8 cellular contexts compared by ENCODE assay signal in genomic region chr9:19231126-19232035, GRCh38. TPM values are rescaled to one million over a fixed set of nuclear protein-coding genes. Genes with fewer than 3 reads are reported as not detected.
DNase-seq lines count a peak whose midpoint lies in the region; ATAC-seq and TF ChIP-seq lines count a peak whose summit lies in the region.

No MANE protein-coding gene starts in this region.

- no peak overlapping the region for H3K4me3 Mint-ChIP-seq in activated B cell treated with CpG ODN at 0.5 μM for 24 hours
- H3K4me3 Mint-ChIP-seq in chondrocyte (ENCODE audit: unreplicated experiment) = no peak overlapping the region

- TF ChIP-seq CTCF in activated B cell treated with CpG ODN at 0.5 μM for 24 hours (IDR thresholded peaks at IDR 0.05) (no peak), heart left ventricle (IDR thresholded peaks at IDR 0.05) (no peak), chondrocyte (IDR thresholded peaks at IDR 0.05) (no peak)

- no peak for TF ChIP-seq POLR2A in heart left ventricle (IDR thresholded peaks at IDR 0.05)

- CTCF ChIA-PET in activated B cell treated with CpG ODN at 0.5 μM for 24 hours (lab: Charles Lee) = interaction anchor here (1.2 to 1.5 kb wide), 3 partner anchors 57 to 233 kb away, joined by 3 to 6 read pairs (median 4); partner anchors contain the start of gene RRAGA

- in situ Hi-C loops in Caki2 (cut with HindIII; ENCODE audit: low pct_unique_long_range_greater_than_20kb, low sequenced_read_pairs) = no loop called here

- intact Hi-C loops in activated B cell treated with CpG ODN at 0.5 μM for 24 hours (cut with micrococcal nuclease) (loop anchor here (2.0 to 5.0 kb wide), 4 partner anchors 225 to 1449 kb away; partner anchors contain the start of gene MLLT3), heart left ventricle (cut with DNase I) (loop anchor here in 6 of 10 donors (2.0 to 10.0 kb wide), 8 partner anchors 46 to 226 kb away; no protein-coding TSS in a partner anchor)

- H3K36me3 Mint-ChIP-seq in activated B cell treated with CpG ODN at 0.5 μM for 24 hours (ENCODE audit: low read depth) = no peaks in the 10 kb centered on the region
- H3K36me3 Mint-ChIP-seq in chondrocyte (ENCODE audit: low read depth) = no peaks in the 10 kb centered on the region

- POLR2A ChIA-PET in activated B cell treated with CpG ODN at 0.5 μM for 24 hours (lab: Charles Lee) = interaction anchor here (1.0 to 4.1 kb wide), 6 partner anchors 11 to 182 kb away, joined by 3 to 31 read pairs (median 6); partner anchors contain the start of genes RPS6 and RRAGA

- peak overlapping the region; percentile 84 to 100 (median 97) for H3K4me3 ChIP-seq in heart left ventricle

- H3K9me3 ChIP-seq in heart left ventricle = no peaks in the 10 kb centered on the region

- peak overlapping the region; percentile 95 to 100 (median 99) for H3K27ac ChIP-seq in heart left ventricle

- H3K27me3 Mint-ChIP-seq in activated B cell treated with CpG ODN at 0.5 μM for 24 hours (no peaks in the 10 kb centered on the region), chondrocyte (ENCODE audit: low read depth) (no peaks in the 10 kb centered on the region)

- H3K9me3 Mint-ChIP-seq in activated B cell treated with CpG ODN at 0.5 μM for 24 hours (no peaks in the 10 kb centered on the region), chondrocyte (ENCODE audit: low read depth) (no peaks in the 10 kb centered on the region)

- peaks cover 0 to 36% (median 22%) of the 10 kb centered on the region in 12 donors for H3K4me1 ChIP-seq in heart left ventricle

- H3K36me3 ChIP-seq in heart left ventricle = no peaks in the 10 kb centered on the region

- DNase-seq in Caki2 (ENCODE audit: low read depth) (peak; percentile 35), HT-29 (ENCODE audit: low spot score) (peak; percentile 55), activated B cell treated with CpG ODN at 0.5 μM for 24 hours (no peak), heart left ventricle (no peak), renal cortical epithelial cell (ENCODE audit: low read depth) (peak; percentile 30), T1000 (lab: John Stamatoyannopoulos, UW) (no peak), chondrocyte (ENCODE audit: low spot score) (no peak)

- ATAC-seq in GM19351 (IDR thresholded peaks at IDR 0.05; ENCODE audit: unreplicated experiment) (peak; percentile 6), activated B cell treated with CpG ODN at 0.5 μM for 24 hours (ENCODE audit: low read depth) (peak; percentile 4), heart left ventricle (peak in 2 of 4 donors; percentile 10 to 12)

- no peaks in the 10 kb centered on the region for H3K27me3 ChIP-seq in heart left ventricle

- 1% methylated on average over 27 to 40 of the region's 40 CpGs for WGBS in heart left ventricle, 4 donors

- H3K4me1 Mint-ChIP-seq in activated B cell treated with CpG ODN at 0.5 μM for 24 hours = peaks cover 12% of the 10 kb centered on the region
- peaks cover 8% of the 10 kb centered on the region for H3K4me1 Mint-ChIP-seq in chondrocyte (ENCODE audit: low read depth)

- H3K27ac Mint-ChIP-seq in activated B cell treated with CpG ODN at 0.5 μM for 24 hours (no peak overlapping the region), chondrocyte (ENCODE audit: unreplicated experiment) (no peak overlapping the region)

RNA-seq across cellular contexts. Expression of gene DENND4C, which starts 0.9 kb away (rescaled TPM):
- 22.6 and 26.6 TPM in 2 replicates for total RNA-seq in Caki2 (2014; rRNA removed; shearing (Covaris generic); ENCODE audit: low replicate concordance)
- total RNA-seq in HT-29 (2014; rRNA removed; shearing (Covaris generic)) = 28.1 and 40.2 TPM in 2 replicates
- total RNA-seq in activated B cell treated with CpG ODN at 0.5 μM for 24 hours = 27.1 and 33.4 TPM in 2 replicates
- 10 to 100 TPM; 19.4 to 36.9 (median 24.5) TPM for total RNA-seq in heart left ventricle
- 1 to 10 TPM; 5.4 to 9.9 TPM for polyA plus RNA-seq in heart left ventricle
- 79.9 and 155 TPM in 2 replicates for total RNA-seq in renal cortical epithelial cell
- total RNA-seq in chondrocyte = 27.0 to 32.8 TPM (median 27.1 TPM) in 3 replicates

Comparison
In these comparisons a context has a peak if more than half of its experiments do, and no peak if none do; other contexts are left out.
1. DNase-seq: peak in Caki2 (single experiment), HT-29 (single experiment) and renal cortical epithelial cell (single experiment); none in activated B cell treated with CpG ODN at 0.5 μM for 24 hours (single experiment), heart left ventricle (0 of 5), T1000 (single experiment) and chondrocyte (single experiment).